Comparison of ENCODE assay signal across 19 cellular contexts in the genomic region with DNA sequence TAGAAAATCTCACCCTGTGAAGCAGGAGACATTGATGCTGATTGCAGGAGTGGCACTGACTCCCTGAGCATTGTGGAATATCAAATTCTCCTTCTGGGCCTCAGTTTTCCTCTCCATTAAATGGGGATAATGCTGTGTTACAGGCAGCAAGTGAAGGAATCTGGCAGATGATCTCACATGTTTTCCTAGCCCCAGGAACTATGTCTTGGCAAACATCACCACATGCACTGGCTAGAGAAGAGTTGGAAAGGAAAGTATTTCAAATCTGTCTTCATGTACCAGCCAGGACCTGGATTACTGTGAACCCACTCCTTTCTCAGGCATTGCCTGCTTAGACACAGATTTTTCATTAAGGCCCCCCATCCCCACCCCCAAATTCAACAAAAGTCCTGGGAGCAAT. TPM values are rescaled to one million over a fixed set of nuclear protein-coding genes. Genes with fewer than 3 reads are reported as not detected.
"Had no signal": no experiment of that assay in that cellular context is flagged by ENCODE, and none has a peak within 500 bp of the region (broad histone marks: within the 10 kb centered on the region; RNA-seq: fewer than 3 reads in every experiment).

No MANE protein-coding gene starts in this region.

- H3K27me3 ChIP-seq: left lung, pancreas, testis, upper lobe of left lung had no signal

- H3K9me3 ChIP-seq: left lung, mucosa of descending colon, pancreas, stomach, testis, upper lobe of left lung had no signal

- H3K4me3 ChIP-seq: left lung, mucosa of descending colon, pancreas, stomach, testis, upper lobe of left lung had no signal

- ATAC-seq: activated T-cell treated with anti-CD3 and anti-CD28 coated beads, Interleukin-2, amount 50 U/mL, for 72 hours; mucosa of descending colon; naive thymus-derived CD4-positive, alpha-beta T cell; T-helper 17 cell had no signal

- H3K4me1 ChIP-seq: pancreas, testis had no signal

- FAIRE-seq: kidney, pancreas had no signal

- H3K27ac ChIP-seq: epithelial cell of prostate, left lung, pancreas, stomach, testis, upper lobe of left lung had no signal

- H3K36me3 ChIP-seq: left lung, pancreas, stomach, upper lobe of left lung had no signal

- DNase-seq: activated CD4-positive, alpha-beta T cell treated with anti-CD3 and anti-CD28 coated beads for 4 hours; activated CD8-positive, alpha-beta memory T cell treated with anti-CD3 and anti-CD28 coated beads, Interleukin-2, amount 50 U/mL, for 48 hours; activated gamma-delta T cell treated with Interleukin-2 at 50 U/mL for 16 hours; activated T-cell treated with anti-CD3 and anti-CD28 coated beads, Interleukin-2, amount 50 U/mL, for 72 hours; amniotic stem cell; dermis blood vessel endothelial cell; hippocampal formation; kidney; left lung; mucosa of descending colon; naive thymus-derived CD4-positive, alpha-beta T cell; pancreas; stimulated activated CD4-positive, alpha-beta T cell treated with anti-CD3 and anti-CD28 coated beads, Interleukin-1b, Interleukin-23, amount 100 ng/mL, for 48 hours; stomach; T-helper 17 cell; testis; upper lobe of left lung had no signal

RNA-seq across cellular contexts. Expression of gene CCL8, which starts 13.6 kb away (rescaled TPM):
- total RNA-seq: activated T-cell treated with anti-CD3 and anti-CD28 coated beads, Interleukin-2, amount 50 U/mL, for 72 hours; kidney; naive thymus-derived CD4-positive, alpha-beta T cell; T-helper 17 cell; WTC11 had no signal
- polyA plus RNA-seq: naive thymus-derived CD4-positive, alpha-beta T cell had no signal

RNA-seq across cellular contexts. Expression of gene CCL11, which starts 20.1 kb away (rescaled TPM):
- total RNA-seq: activated T-cell treated with anti-CD3 and anti-CD28 coated beads, Interleukin-2, amount 50 U/mL, for 72 hours; dermis blood vessel endothelial cell; kidney; naive thymus-derived CD4-positive, alpha-beta T cell; T-helper 17 cell; testis; WTC11 had no signal
- polyA plus RNA-seq: naive thymus-derived CD4-positive, alpha-beta T cell had no signal

RNA-seq across cellular contexts. Expression of gene CCL7, which starts 35.6 kb away (rescaled TPM):
- total RNA-seq: activated T-cell treated with anti-CD3 and anti-CD28 coated beads, Interleukin-2, amount 50 U/mL, for 72 hours; dermis blood vessel endothelial cell; kidney; mucosa of descending colon; naive thymus-derived CD4-positive, alpha-beta T cell; pancreas; stomach; T-helper 17 cell; testis; WTC11 had no signal
- polyA plus RNA-seq: naive thymus-derived CD4-positive, alpha-beta T cell; pancreas; stomach had no signal

RNA-seq across cellular contexts. Expression of gene CCL2, which starts 50.5 kb away (rescaled TPM):
- total RNA-seq: T-helper 17 cell had no signal
- polyA plus RNA-seq: naive thymus-derived CD4-positive, alpha-beta T cell had no signal

RNA-seq across cellular contexts. Expression of gene CCL13, which starts 50.7 kb away (rescaled TPM):
- total RNA-seq: activated T-cell treated with anti-CD3 and anti-CD28 coated beads, Interleukin-2, amount 50 U/mL, for 72 hours; dermis blood vessel endothelial cell; naive thymus-derived CD4-positive, alpha-beta T cell; T-helper 17 cell; testis; WTC11 had no signal
- polyA plus RNA-seq: naive thymus-derived CD4-positive, alpha-beta T cell had no signal
